1 cellular context compared by ENCODE assay signal in the genomic region with DNA sequence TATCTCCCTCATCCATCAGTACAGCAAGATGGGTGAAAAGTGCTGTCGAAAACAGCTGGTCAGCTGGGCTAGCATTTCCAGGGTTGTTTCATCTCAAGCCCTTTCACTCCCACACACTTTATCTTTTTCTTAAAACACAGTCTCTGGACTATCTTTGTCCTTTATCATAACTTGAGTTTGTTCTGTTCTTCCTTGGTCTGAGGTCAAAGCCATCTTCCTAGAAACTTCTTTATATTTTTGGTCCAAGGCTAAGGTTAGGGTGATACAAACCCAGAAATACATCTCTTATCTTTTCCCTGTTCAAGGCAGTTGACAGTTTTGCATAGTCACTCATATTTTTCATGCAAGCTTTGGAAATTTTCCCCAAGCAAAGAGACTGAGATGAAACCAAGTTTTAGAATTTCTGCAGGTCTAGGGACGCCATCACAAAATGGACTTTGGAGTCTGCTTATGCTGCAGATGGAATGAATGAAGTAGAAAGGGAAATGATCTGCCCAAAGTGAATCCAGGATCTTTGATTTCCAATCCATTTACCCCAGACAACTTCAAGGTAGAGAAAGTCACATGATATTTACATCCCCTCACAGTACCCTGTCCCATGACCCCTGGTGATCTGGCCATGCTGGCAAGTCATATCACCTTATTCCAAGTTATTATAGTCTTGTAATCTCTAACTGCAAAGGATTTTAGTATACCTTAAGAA.
TF ChIP-seq lines count a peak whose summit lies in the region.

No MANE protein-coding gene starts in this region.

TF ChIP-seq in K562, 482 proteins besides CTCF, POLR2A, EP300 and RAD21 (continued from another document and continues in another):
- TF ChIP-seq E2F5 (CRISPR knock-in tag; IDR thresholded peaks at IDR 0.05): no peak
- TF ChIP-seq CBFA2T3 (IDR thresholded peaks at IDR 0.05): peak; percentile 79
- TF ChIP-seq E2F3 (CRISPR knock-in tag; IDR thresholded peaks at IDR 0.05): no peak
- no peak for TF ChIP-seq ESRRB (CRISPR knock-in tag; IDR thresholded peaks at IDR 0.05; ENCODE audit: borderline replicate concordance)
- peak; percentile 89 for TF ChIP-seq LEF1 (IDR thresholded peaks at IDR 0.05)
- TF ChIP-seq POLR2AphosphoS2 (IDR thresholded peaks at IDR 0.05; ENCODE audit: low read length): no peak
- TF ChIP-seq CC2D1A (IDR thresholded peaks at IDR 0.05): no peak
- no peak for TF ChIP-seq SREBF1 (IDR thresholded peaks at IDR 0.05; ENCODE audit: borderline replicate concordance, low read depth, low read length)
- TF ChIP-seq, protein P1, sequence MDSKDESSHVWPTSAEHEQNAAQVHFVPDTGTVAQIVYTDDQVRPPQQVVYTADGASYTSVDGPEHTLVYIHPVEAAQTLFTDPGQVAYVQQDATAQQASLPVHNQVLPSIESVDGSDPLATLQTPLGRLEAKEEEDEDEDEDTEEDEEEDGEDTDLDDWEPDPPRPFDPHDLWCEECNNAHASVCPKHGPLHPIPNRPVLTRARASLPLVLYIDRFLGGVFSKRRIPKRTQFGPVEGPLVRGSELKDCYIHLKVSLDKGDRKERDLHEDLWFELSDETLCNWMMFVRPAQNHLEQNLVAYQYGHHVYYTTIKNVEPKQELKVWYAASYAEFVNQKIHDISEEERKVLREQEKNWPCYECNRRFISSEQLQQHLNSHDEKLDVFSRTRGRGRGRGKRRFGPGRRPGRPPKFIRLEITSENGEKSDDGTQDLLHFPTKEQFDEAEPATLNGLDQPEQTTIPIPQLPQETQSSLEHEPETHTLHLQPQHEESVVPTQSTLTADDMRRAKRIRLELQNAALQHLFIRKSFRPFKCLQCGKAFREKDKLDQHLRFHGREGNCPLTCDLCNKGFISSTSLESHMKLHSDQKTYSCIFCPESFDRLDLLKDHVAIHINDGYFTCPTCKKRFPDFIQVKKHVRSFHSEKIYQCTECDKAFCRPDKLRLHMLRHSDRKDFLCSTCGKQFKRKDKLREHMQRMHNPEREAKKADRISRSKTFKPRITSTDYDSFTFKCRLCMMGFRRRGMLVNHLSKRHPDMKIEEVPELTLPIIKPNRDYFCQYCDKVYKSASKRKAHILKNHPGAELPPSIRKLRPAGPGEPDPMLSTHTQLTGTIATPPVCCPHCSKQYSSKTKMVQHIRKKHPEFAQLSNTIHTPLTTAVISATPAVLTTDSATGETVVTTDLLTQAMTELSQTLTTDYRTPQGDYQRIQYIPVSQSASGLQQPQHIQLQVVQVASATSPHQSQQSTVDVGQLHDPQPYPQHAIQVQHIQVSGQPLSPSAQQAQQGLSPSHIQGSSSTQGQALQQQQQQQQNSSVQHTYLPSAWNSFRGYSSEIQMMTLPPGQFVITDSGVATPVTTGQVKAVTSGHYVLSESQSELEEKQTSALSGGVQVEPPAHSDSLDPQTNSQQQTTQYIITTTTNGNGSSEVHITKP (IDR thresholded peaks at IDR 0.05; ENCODE audit: partially characterized antibody): peak; percentile 59
- TF ChIP-seq ZNF197 (CRISPR knock-in tag; IDR thresholded peaks at IDR 0.05; ENCODE audit: low read depth): no peak
- no peak for TF ChIP-seq USF1 (CRISPR knock-in tag; IDR thresholded peaks at IDR 0.05)
- no peak for TF ChIP-seq SIX5 (IDR thresholded peaks at IDR 0.05; ENCODE audit: borderline replicate concordance in 1 of 2, insufficient read depth in 1 of 2, low read depth in 1 of 2, low read length in 2 of 2)
- no peak for TF ChIP-seq MGA (IDR thresholded peaks at IDR 0.05)
- peak; percentile 25; the same call in 1 of the 2 replicates for TF ChIP-seq GABPA (tag; conservative IDR thresholded peaks at IDR 0.05; ENCODE audit: low read depth)
- TF ChIP-seq, protein P2, sequence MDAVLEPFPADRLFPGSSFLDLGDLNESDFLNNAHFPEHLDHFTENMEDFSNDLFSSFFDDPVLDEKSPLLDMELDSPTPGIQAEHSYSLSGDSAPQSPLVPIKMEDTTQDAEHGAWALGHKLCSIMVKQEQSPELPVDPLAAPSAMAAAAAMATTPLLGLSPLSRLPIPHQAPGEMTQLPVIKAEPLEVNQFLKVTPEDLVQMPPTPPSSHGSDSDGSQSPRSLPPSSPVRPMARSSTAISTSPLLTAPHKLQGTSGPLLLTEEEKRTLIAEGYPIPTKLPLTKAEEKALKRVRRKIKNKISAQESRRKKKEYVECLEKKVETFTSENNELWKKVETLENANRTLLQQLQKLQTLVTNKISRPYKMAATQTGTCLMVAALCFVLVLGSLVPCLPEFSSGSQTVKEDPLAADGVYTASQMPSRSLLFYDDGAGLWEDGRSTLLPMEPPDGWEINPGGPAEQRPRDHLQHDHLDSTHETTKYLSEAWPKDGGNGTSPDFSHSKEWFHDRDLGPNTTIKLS (IDR thresholded peaks at IDR 0.05; ENCODE audit: borderline replicate concordance, low read depth): no peak
- TF ChIP-seq FOXK2 (conservative IDR thresholded peaks at IDR 0.05 in 1 of 2, IDR thresholded peaks at IDR 0.05 in 1 of 2; ENCODE audit: low read depth in 2 of 2): peak; percentile 28 to 40; a peak in 1 of 4 replicates
- no peak for TF ChIP-seq MTA3 (IDR thresholded peaks at IDR 0.05; ENCODE audit: borderline replicate concordance)
- TF ChIP-seq RBM14 (IDR thresholded peaks at IDR 0.05; ENCODE audit: borderline replicate concordance, insufficient read depth, low read depth, low read length): no peak
- no peak for TF ChIP-seq ZBTB7A (IDR thresholded peaks at IDR 0.05; ENCODE audit: borderline replicate concordance, control insufficient read depth, low read depth, low read length)
- no peak for TF ChIP-seq HSF4 (CRISPR knock-in tag; IDR thresholded peaks at IDR 0.05; ENCODE audit: borderline replicate concordance)
- no peak for TF ChIP-seq HDAC8 (tag; IDR thresholded peaks at IDR 0.05)
- no peak for TF ChIP-seq ELF2 (CRISPR knock-in tag; IDR thresholded peaks at IDR 0.05)
- no peak; the same call in 1 of the 2 replicates for TF ChIP-seq BHLHE40 (IDR thresholded peaks at IDR 0.05; ENCODE audit: low read length)
- no peak for TF ChIP-seq HDAC6 (IDR thresholded peaks at IDR 0.05; ENCODE audit: low read depth, low read length)
- TF ChIP-seq ZZZ3 (IDR thresholded peaks at IDR 0.05): no peak
- TF ChIP-seq ASH1L (IDR thresholded peaks at IDR 0.05; ENCODE audit: borderline replicate concordance, low read depth, partially characterized antibody): no peak
- TF ChIP-seq MCM2 (IDR thresholded peaks at IDR 0.05; ENCODE audit: low read depth): no peak
- TF ChIP-seq MCM7 (IDR thresholded peaks at IDR 0.05): no peak
- peak; percentile 65 for TF ChIP-seq CBFA2T2 (conservative IDR thresholded peaks at IDR 0.05)
- TF ChIP-seq YBX1 (IDR thresholded peaks at IDR 0.05): no peak
- TF ChIP-seq PHF8 (IDR thresholded peaks at IDR 0.05; ENCODE audit: borderline replicate concordance, low read length): no peak
- TF ChIP-seq, protein P3, sequence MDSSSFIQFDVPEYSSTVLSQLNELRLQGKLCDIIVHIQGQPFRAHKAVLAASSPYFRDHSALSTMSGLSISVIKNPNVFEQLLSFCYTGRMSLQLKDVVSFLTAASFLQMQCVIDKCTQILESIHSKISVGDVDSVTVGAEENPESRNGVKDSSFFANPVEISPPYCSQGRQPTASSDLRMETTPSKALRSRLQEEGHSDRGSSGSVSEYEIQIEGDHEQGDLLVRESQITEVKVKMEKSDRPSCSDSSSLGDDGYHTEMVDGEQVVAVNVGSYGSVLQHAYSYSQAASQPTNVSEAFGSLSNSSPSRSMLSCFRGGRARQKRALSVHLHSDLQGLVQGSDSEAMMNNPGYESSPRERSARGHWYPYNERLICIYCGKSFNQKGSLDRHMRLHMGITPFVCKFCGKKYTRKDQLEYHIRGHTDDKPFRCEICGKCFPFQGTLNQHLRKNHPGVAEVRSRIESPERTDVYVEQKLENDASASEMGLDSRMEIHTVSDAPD (CRISPR knock-in tag; IDR thresholded peaks at IDR 0.05): no peak
- no peak for TF ChIP-seq SRSF1 (IDR thresholded peaks at IDR 0.05; ENCODE audit: low read depth, low read length)
- TF ChIP-seq MED1 (CRISPR knock-in tag; IDR thresholded peaks at IDR 0.05; ENCODE audit: borderline replicate concordance): no peak
- TF ChIP-seq JUN (IDR thresholded peaks at IDR 0.05; ENCODE audit: borderline replicate concordance, low read depth, low read length): no peak
- TF ChIP-seq JUN (CRISPR knock-in tag; IDR thresholded peaks at IDR 0.05; ENCODE audit: borderline replicate concordance): no peak
- TF ChIP-seq POLR2G (IDR thresholded peaks at IDR 0.05; ENCODE audit: low read depth, low read length): no peak
- no peak for TF ChIP-seq SP1 (CRISPR knock-in tag; IDR thresholded peaks at IDR 0.05)
- peak; percentile 85 for TF ChIP-seq MAFF (IDR thresholded peaks at IDR 0.05; ENCODE audit: low read length)
- no peak; the same call in 1 of the 2 replicates for TF ChIP-seq RAD51 (IDR thresholded peaks at IDR 0.05; ENCODE audit: borderline replicate concordance, low read depth)
- TF ChIP-seq TGIF2 (CRISPR knock-in tag; IDR thresholded peaks at IDR 0.05): no peak
